16 cellular contexts compared by ENCODE assay signal in genomic region chr1:24771574-24771973, GRCh38. TPM values are rescaled to one million over a fixed set of nuclear protein-coding genes. Genes with fewer than 3 reads are reported as not detected.
DNase-seq lines count a peak whose midpoint lies in the region; ATAC-seq and TF ChIP-seq lines count a peak whose summit lies in the region.
"Had no signal": no experiment of that assay in that cellular context is flagged by ENCODE, and none has a peak within 500 bp of the region (broad histone marks: within the 10 kb centered on the region; RNA-seq: fewer than 3 reads in every experiment).

No MANE protein-coding gene starts in this region.

- H3K4ac ChIP-seq in IMR-90 (ENCODE audit: low read depth, low read length): peak overlapping the region; percentile 73; the same call in 1 of the 2 replicates

- ATAC-seq in IMR-90 (ENCODE audit: low read depth): no peak
- no peak for ATAC-seq in thoracic aorta (ENCODE audit: insufficient number of reproducible peaks, low FRiP score, low read depth)
- ATAC-seq in HG03139 (IDR thresholded peaks at IDR 0.05; ENCODE audit: unreplicated experiment): no peak
- no peak for ATAC-seq in HG03108 (IDR thresholded peaks at IDR 0.05; ENCODE audit: unreplicated experiment)
- ATAC-seq: activated T-cell treated with anti-CD3 and anti-CD28 coated beads, Interleukin-2, amount 50 U/mL, for 72 hours had no signal

- peak overlapping the region; percentile 58 for H3K27ac ChIP-seq in IMR-90 (ENCODE audit: insufficient read depth, low read length)
- peak overlapping the region; percentile 90 to 95 for H3K27ac ChIP-seq in thoracic aorta

- no peaks in the 10 kb centered on the region for H3K27me3 ChIP-seq in IMR-90 (ENCODE audit: control insufficient read depth, insufficient read depth, low read length)
- H3K27me3 ChIP-seq in thoracic aorta (replicated peaks; ENCODE audit: insufficient read depth): no peaks in the 10 kb centered on the region

- H3K9me1 ChIP-seq in IMR-90 (ENCODE audit: insufficient read depth, low read length): peaks cover 10% of the 10 kb centered on the region

- no peak overlapping the region for H2AK9ac ChIP-seq in IMR-90 (replicated peaks; ENCODE audit: low read depth, low read length, poor library complexity)

- peaks cover 0 to 37% of the 10 kb centered on the region in 2 experiments; a peak in 2 of 4 replicates for H3K79me1 ChIP-seq in IMR-90 (ENCODE audit: low read depth in 1 of 2, low read length in 2 of 2)

- H4K20me1 ChIP-seq in IMR-90 (ENCODE audit: insufficient read depth, low read length): peaks cover 47% of the 10 kb centered on the region

- H3K4me1 ChIP-seq in IMR-90 (ENCODE audit: control insufficient read depth, insufficient read depth, low read length) (peaks cover 19% of the 10 kb centered on the region), thoracic aorta (ENCODE audit: control insufficient read depth in 1 of 2, low read depth in 2 of 2) (peaks cover 71 to 82% of the 10 kb centered on the region in 2 donors)

- peak overlapping the region; percentile 37; the same call in 1 of the 2 replicates for H4K5ac ChIP-seq in IMR-90 (ENCODE audit: low read depth, low read length)

- peak overlapping the region; percentile 59; the same call in 1 of the 2 replicates for H2BK120ac ChIP-seq in IMR-90 (ENCODE audit: low read depth, low read length)

- peak overlapping the region; percentile 59; the same call in 1 of the 2 replicates for H3K56ac ChIP-seq in IMR-90 (ENCODE audit: extremely low read depth, insufficient read depth, low read length)

- CTCF ChIA-PET in IMR-90 (lab: Yijun Ruan, JAX): interaction anchor here (0.6 to 1.0 kb wide), 3 partner anchors 20 to 59 kb away, joined by 3 to 4 read pairs (median 3); no protein-coding TSS in a partner anchor

- no peaks in the 10 kb centered on the region for H3K27me3 Mint-ChIP-seq in mesothelial cell of epicardium (ENCODE audit: low read depth)
- H3K27me3 Mint-ChIP-seq: activated CD4-positive, alpha-beta T cell treated with anti-CD3 and anti-CD28 coated beads, Interleukin-2, amount 10 ng/mL, durations not matched to agents 7 days and 5 days; dendritic cell treated with granulocyte-macrophage colony-stimulating factor and Interleukin-4, amounts not matched to agents 40 ng/mL and 50 ng/mL, for 4 days had no signal

- peak overlapping the region; percentile 91; the same call in 2 of the 3 replicates for H2BK15ac ChIP-seq in IMR-90 (ENCODE audit: low read depth, low read length)

- peak overlapping the region; percentile 60; the same call in 1 of the 2 replicates for H3K14ac ChIP-seq in IMR-90 (replicated peaks; ENCODE audit: low read depth, low read length)

- TF ChIP-seq POLR2A in IMR-90 (IDR thresholded peaks at IDR 0.05; ENCODE audit: low read depth, low read length): no peak

- H3K36me3 Mint-ChIP-seq in mesothelial cell of epicardium: peaks cover 3% of the 10 kb centered on the region

- H3K9me3 Mint-ChIP-seq in mesothelial cell of epicardium: no peaks in the 10 kb centered on the region
- H3K9me3 Mint-ChIP-seq: activated CD4-positive, alpha-beta T cell treated with anti-CD3 and anti-CD28 coated beads, Interleukin-2, amount 10 ng/mL, durations not matched to agents 7 days and 5 days; activated T-cell treated with anti-CD3 and anti-CD28 coated beads, Interleukin-2, amount 50 U/mL, for 72 hours; CD14-positive monocyte; dendritic cell treated with granulocyte-macrophage colony-stimulating factor and Interleukin-4, amounts not matched to agents 40 ng/mL and 50 ng/mL, for 4 days had no signal

- H3K4me3 Mint-ChIP-seq in mesothelial cell of epicardium: no peak overlapping the region
- H3K4me3 Mint-ChIP-seq: activated CD4-positive, alpha-beta T cell treated with anti-CD3 and anti-CD28 coated beads, Interleukin-2, amount 10 ng/mL, durations not matched to agents 7 days and 5 days; activated T-cell treated with anti-CD3 and anti-CD28 coated beads, Interleukin-2, amount 50 U/mL, for 72 hours; CD14-positive monocyte; dendritic cell treated with granulocyte-macrophage colony-stimulating factor and Interleukin-4, amounts not matched to agents 40 ng/mL and 50 ng/mL, for 4 days had no signal

- H2AK5ac ChIP-seq in IMR-90 (ENCODE audit: low read depth, low read length): peak overlapping the region; percentile 93; the same call in 1 of the 2 replicates

- peak overlapping the region; percentile 94; the same call in 1 of the 2 replicates for H3K23ac ChIP-seq in IMR-90 (ENCODE audit: low read depth, low read length)

- H3K36me3 ChIP-seq in IMR-90 (ENCODE audit: control insufficient read depth, insufficient read depth, low read length) (peaks cover 4% of the 10 kb centered on the region), thoracic aorta (no peaks in the 10 kb centered on the region)

- H3K4me3 ChIP-seq in IMR-90 (ENCODE audit: insufficient read depth, low read depth, low read length): no peak overlapping the region
- H3K4me3 ChIP-seq in thoracic aorta: peak overlapping the region; percentile 19
- H3K4me3 ChIP-seq: lung had no signal

- H3K9ac ChIP-seq in IMR-90 (ENCODE audit: low read depth, low read length): peak overlapping the region; percentile 53; the same call in 1 of the 2 replicates

- peak overlapping the region; percentile 74 for H3K27ac Mint-ChIP-seq in mesothelial cell of epicardium
- H3K27ac Mint-ChIP-seq: activated CD4-positive, alpha-beta T cell treated with anti-CD3 and anti-CD28 coated beads, Interleukin-2, amount 10 ng/mL, durations not matched to agents 7 days and 5 days; activated T-cell treated with anti-CD3 and anti-CD28 coated beads, Interleukin-2, amount 50 U/mL, for 72 hours; CD14-positive monocyte had no signal

- intact Hi-C loops in IMR-90 (cut with micrococcal nuclease): loop anchor here (1.0 to 2.0 kb wide), 2 partner anchors 21 to 24 kb away; no protein-coding TSS in a partner anchor

- no peaks in the 10 kb centered on the region for H3K9me3 ChIP-seq in IMR-90 (ENCODE audit: control insufficient read depth, insufficient read depth, low read length)
- H3K9me3 ChIP-seq in thoracic aorta: no peaks in the 10 kb centered on the region

- peak overlapping the region; percentile 91 for H2BK5ac ChIP-seq in IMR-90 (ENCODE audit: low read depth, low read length, poor library complexity, severe bottlenecking)

- TF ChIP-seq RAD21 in IMR-90 (IDR thresholded peaks at IDR 0.05; ENCODE audit: low read length): no peak

- dilution Hi-C loops in IMR-90 (cut with HindIII; ENCODE audit: low sequenced_read_pairs, unreplicated experiment): no loop called here

- no peak overlapping the region for H2AFZ ChIP-seq in IMR-90 (replicated peaks; ENCODE audit: low read length, poor library complexity)

- POLR2A ChIA-PET in IMR-90 (lab: Charles Lee; ENCODE audit: unreplicated experiment): interaction anchor here (0.6 kb wide), 1 partner anchor 72 kb away, joined by 7 read pairs; no protein-coding TSS in a partner anchor

- H3K18ac ChIP-seq in IMR-90 (ENCODE audit: low read depth, low read length): peak overlapping the region; percentile 91; the same call in 1 of the 2 replicates

- TF ChIP-seq CTCF in IMR-90 (conservative IDR thresholded peaks at IDR 0.05; ENCODE audit: low read depth, low read length): no peak
- TF ChIP-seq CTCF in mesothelial cell of epicardium (IDR thresholded peaks at IDR 0.05; ENCODE audit: unreplicated experiment): no peak
- TF ChIP-seq CTCF in thoracic aorta (IDR thresholded peaks at IDR 0.05): no peak

- no peak for DNase-seq in IMR-90
- peak; percentile 18 for DNase-seq in SKM-1 (lab: John Stamatoyannopoulos, UW; ENCODE audit: unreplicated experiment)
- no peak for DNase-seq in mesothelial cell of epicardium (ENCODE audit: low spot score in 2 of 2, unreplicated experiment in 2 of 2)
- no peak for DNase-seq in thoracic aorta (ENCODE audit: low spot score)
- DNase-seq in KBM-7: no peak
- DNase-seq: activated CD4-positive, alpha-beta T cell treated with anti-CD3 and anti-CD28 coated beads, Interleukin-2, amount 10 ng/mL, durations not matched to agents 7 days and 5 days; activated T-cell treated with anti-CD3 and anti-CD28 coated beads, Interleukin-2, amount 50 U/mL, for 72 hours; amniotic stem cell; DMS79 treated with DMSO at 0.1 percent for 48 hours; NCI-H1417 treated with DMSO at 0.1 percent for 48 hours; T1000 had no signal

- peak overlapping the region in 1 of 2 experiments; percentile 63; a peak in 3 of 4 replicates for H4K8ac ChIP-seq in IMR-90 (ENCODE audit: low read depth in 2 of 2, low read length in 2 of 2)

- H2BK20ac ChIP-seq in IMR-90 (ENCODE audit: low read depth, low read length): no peak overlapping the region; the same call in 1 of the 2 replicates

- no TSS peak for BruUV-seq in IMR-90 (replicated peaks; lab: Mats Ljungman, UMichigan)

- peak overlapping the region; percentile 31; the same call in 1 of the 2 replicates for H3K4me2 ChIP-seq in IMR-90 (ENCODE audit: low read depth, low read length)

- H3K4me1 Mint-ChIP-seq in mesothelial cell of epicardium: peaks cover 26% of the 10 kb centered on the region

- no peak overlapping the region for H4K91ac ChIP-seq in IMR-90 (ENCODE audit: insufficient read depth, low read depth, low read length)

- in situ Hi-C loops in IMR-90 (cut with MboI; ENCODE audit: low sequenced_read_pairs): no loop called here
- in situ Hi-C loops in KBM-7 (cut with MboI; ENCODE audit: low pct_unique_long_range_greater_than_20kb, low sequenced_read_pairs): no loop called here

TF ChIP-seq in IMR-90, 13 proteins besides CTCF, POLR2A, EP300 and RAD21:
- TF ChIP-seq CEBPB (IDR thresholded peaks at IDR 0.05; ENCODE audit: low read depth, low read length) (peak; percentile 22; the same call in 1 of the 2 replicates), RCOR1 (IDR thresholded peaks at IDR 0.05; ENCODE audit: insufficient replicate concordance, low read length) (no peak)

RNA-seq across cellular contexts. Expression of gene CLIC4, which starts 26.3 kb away (rescaled TPM):
- total RNA-seq in IMR-90 (2012; rRNA removed) (392 and 524 TPM in 2 replicates), mesothelial cell of epicardium (135 to 136 TPM (median 135 TPM) in 3 replicates), thoracic aorta (100 to 1,000 TPM; 740 to 777 TPM)
- 194 and 242 TPM in 2 replicates for polyA plus RNA-seq in IMR-90 (2012; rRNA removed)
- 181 and 264 TPM in 2 replicates for polyA plus RNA-seq in IMR-90 (2012; cell fraction: cytosol; rRNA removed)
- 149 and 183 TPM in 2 replicates for polyA plus RNA-seq in IMR-90 (2012; cell fraction: nucleus; rRNA removed; ENCODE audit: low replicate concordance)
